In genomic region chr15:41501191-41501917, GRCh38 we compare ENCODE assay signal across 8 cellular contexts. TPM values are rescaled to one million over a fixed set of nuclear protein-coding genes. Genes with fewer than 3 reads are reported as not detected.
A peak's percentile ranks its signal among the peaks of the same experiment; 100 is the strongest.
DNase-seq lines count a peak whose midpoint lies in the region; ATAC-seq and TF ChIP-seq lines count a peak whose summit lies in the region.

No MANE protein-coding gene starts in this region.

- POLR2A ChIA-PET in BJ (lab: Charles Lee) = no interaction called here
- POLR2A ChIA-PET in GM10248 (lab: Yijun Ruan, JAX) = no interaction called here

- H3K4me1 ChIP-seq in Karpas-422 (ENCODE audit: low read length) = peaks cover 22% of the 10 kb centered on the region

- DNase-seq in BJ (ENCODE audit: low read depth) = no peak
- DNase-seq in Karpas-422 = peak; percentile 62
- DNase-seq in astrocyte of the spinal cord (ENCODE audit: low read depth, low spot score) = no peak
- DNase-seq in memory B cell (ENCODE audit: low spot score in 2 of 2) = no peak
- DNase-seq in GM19240 (ENCODE audit: insufficient read length, low spot score) = no peak
- DNase-seq in GM10248 (ENCODE audit: extremely low spot score) = no peak

- H4K20me1 ChIP-seq in Karpas-422 (ENCODE audit: insufficient read depth, low read depth, low read length) = no peaks in the 10 kb centered on the region

- H3K36me3 Mint-ChIP-seq in memory B cell = no peaks in the 10 kb centered on the region

- H3K27me3 ChIP-seq in BJ (ENCODE audit: control insufficient read depth, insufficient read depth, low read length) (peaks cover 12% of the 10 kb centered on the region), Karpas-422 (ENCODE audit: low read length) (no peaks in the 10 kb centered on the region)

- peak overlapping the region; percentile 58 for H3K4me2 ChIP-seq in Karpas-422 (ENCODE audit: low read depth, low read length, poor library complexity, severe bottlenecking)

- no peaks in the 10 kb centered on the region for H3K9me2 ChIP-seq in Karpas-422 (replicated peaks; ENCODE audit: insufficient read depth, low read length)

- no peak overlapping the region for H3K27ac ChIP-seq in Karpas-422 (ENCODE audit: low read length)

- peaks cover 14% of the 10 kb centered on the region for H3K4me1 Mint-ChIP-seq in memory B cell

- peaks cover 21% of the 10 kb centered on the region for H3K27me3 Mint-ChIP-seq in memory B cell

- H3K79me2 ChIP-seq in Karpas-422 (ENCODE audit: low read length) = no peaks in the 10 kb centered on the region

- H3K4me3 Mint-ChIP-seq in memory B cell = peak overlapping the region; percentile 81

- H3K36me3 ChIP-seq in BJ (ENCODE audit: control insufficient read depth, insufficient read depth, low read length) (no peaks in the 10 kb centered on the region), Karpas-422 (ENCODE audit: insufficient read depth, low read length) (no peaks in the 10 kb centered on the region)

- in situ Hi-C loops in astrocyte of the spinal cord (cut with HindIII; ENCODE audit: low sequenced_read_pairs) = no loop called here

- H3K9me3 ChIP-seq in Karpas-422 (ENCODE audit: low read length) = no peaks in the 10 kb centered on the region

- TF ChIP-seq CTCF in BJ (IDR thresholded peaks at IDR 0.05; ENCODE audit: insufficient read depth, low read depth, low read length) (no peak), astrocyte of the spinal cord (IDR thresholded peaks at IDR 0.05; ENCODE audit: low read depth, low read length) (no peak), GM10248 (IDR thresholded peaks at IDR 0.05; ENCODE audit: control extremely low read depth, extremely low read depth, low read depth, missing control alignments) (no peak)

- no peaks in the 10 kb centered on the region for H3K9me3 Mint-ChIP-seq in memory B cell

- H2AFZ ChIP-seq in Karpas-422 (ENCODE audit: low read length) = no peak overlapping the region

- peak; percentile 60 for ATAC-seq in memory B cell (ENCODE audit: low read depth)
- ATAC-seq in HG03378 (IDR thresholded peaks at IDR 0.05; ENCODE audit: unreplicated experiment) = no peak
- no peak for ATAC-seq in GM21723 (IDR thresholded peaks at IDR 0.05; ENCODE audit: unreplicated experiment)

- H3K27ac Mint-ChIP-seq in memory B cell = no peak overlapping the region

- H3K4me3 ChIP-seq in BJ (ENCODE audit: low read depth, low read length) (peak overlapping the region; percentile 7; the same call in 1 of the 2 replicates), Karpas-422 (ENCODE audit: low read length) (peak overlapping the region; percentile 47; the same call in 1 of the 2 replicates), astrocyte of the spinal cord (ENCODE audit: low read depth, low read length) (peak overlapping the region; percentile 13)

- H3K9ac ChIP-seq in Karpas-422 (ENCODE audit: low read length) = no peak overlapping the region; the same call in 1 of the 2 replicates

- CTCF ChIA-PET in BJ (lab: Yijun Ruan, JAX) = interaction anchor here (0.6 to 0.8 kb wide), 2 partner anchors 32 to 35 kb away, joined by 3 read pairs; no protein-coding TSS in a partner anchor
- CTCF ChIA-PET in GM10248 (lab: Yijun Ruan, JAX) = interaction anchor here (1.1 to 1.6 kb wide), 3 partner anchors 10 to 35 kb away, joined by 3 to 5 read pairs (median 4); no protein-coding TSS in a partner anchor

RNA-seq across cellular contexts. Expression of gene ITPKA, which starts 7.7 kb away (rescaled TPM):
- polyA plus RNA-seq in BJ (2011; rRNA removed) = 0.44 and 0.59 TPM in 2 replicates
- polyA minus RNA-seq in BJ (2011; rRNA and poly(A)+ RNA removed) = 0.46 and 0.85 TPM in 2 replicates
- total RNA-seq in Karpas-422 (2014; rRNA removed; shearing (Covaris generic); ENCODE audit: low replicate concordance) = not detected in 2 replicates

RNA-seq across cellular contexts. Expression of gene LTK, which starts 12.3 kb away (rescaled TPM):
- 0.09 and 0.11 TPM in 2 replicates for polyA plus RNA-seq in BJ (2011; rRNA removed)
- polyA minus RNA-seq in BJ (2011; rRNA and poly(A)+ RNA removed) = 0.10 TPM in 1 of 2 replicates, not detected in the other
- total RNA-seq in Karpas-422 (2014; rRNA removed; shearing (Covaris generic); ENCODE audit: low replicate concordance) = 0.78 and 1.7 TPM in 2 replicates

RNA-seq across cellular contexts. Expression of gene RPAP1, which starts 42.7 kb away (rescaled TPM):
- polyA plus RNA-seq in BJ (2011; rRNA removed) = 6.4 and 14.2 TPM in 2 replicates
- polyA minus RNA-seq in BJ (2011; rRNA and poly(A)+ RNA removed) = 11.3 and 14.3 TPM in 2 replicates
- 17.4 and 26.2 TPM in 2 replicates for total RNA-seq in Karpas-422 (2014; rRNA removed; shearing (Covaris generic); ENCODE audit: low replicate concordance)

RNA-seq across cellular contexts. Expression of gene TYRO3, which starts 57.7 kb away (rescaled TPM):
- polyA plus RNA-seq in BJ (2011; rRNA removed) = 13.5 and 18.8 TPM in 2 replicates
- 28.9 and 40.9 TPM in 2 replicates for polyA minus RNA-seq in BJ (2011; rRNA and poly(A)+ RNA removed)
- total RNA-seq in Karpas-422 (2014; rRNA removed; shearing (Covaris generic); ENCODE audit: low replicate concordance) = 0.37 and 1.1 TPM in 2 replicates
